In the genomic region with DNA sequence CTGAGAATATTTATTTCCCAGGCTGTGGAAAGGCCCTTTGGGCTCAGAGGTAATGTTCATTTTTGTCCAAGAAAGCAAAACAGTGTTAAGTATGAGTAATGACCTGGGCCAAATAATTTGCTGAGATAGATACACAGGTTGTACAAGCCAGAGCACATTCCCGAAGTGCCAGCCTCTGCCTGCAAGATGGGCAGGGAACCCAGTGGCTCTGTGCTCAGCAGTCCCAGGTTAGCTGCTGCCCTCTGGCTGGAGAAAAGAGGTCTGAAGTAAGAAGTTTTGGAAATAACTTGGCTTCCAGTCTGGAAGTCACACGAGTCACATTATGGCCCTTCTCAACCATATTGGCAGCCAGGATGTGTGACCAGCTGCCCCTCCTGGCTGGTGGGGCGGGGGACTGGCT, we compare ENCODE assay signal across 9 cellular contexts. TPM values are rescaled to one million over a fixed set of nuclear protein-coding genes. Genes with fewer than 3 reads are reported as not detected.
DNase-seq lines count a peak whose midpoint lies in the region; ATAC-seq and TF ChIP-seq lines count a peak whose summit lies in the region.
"Had no signal": no experiment of that assay in that cellular context is flagged by ENCODE, and none has a peak within 500 bp of the region (broad histone marks: within the 10 kb centered on the region; RNA-seq: fewer than 3 reads in every experiment).

No MANE protein-coding gene starts in this region.

- H3K4me1 ChIP-seq in foreskin keratinocyte (peaks cover 9% of the 10 kb centered on the region), osteoblast (ENCODE audit: insufficient read depth, low read length) (peaks cover 23% of the 10 kb centered on the region)

- peak; percentile 89 for TF ChIP-seq CTCF in foreskin keratinocyte (conservative IDR thresholded peaks at IDR 0.05)
- peak; percentile 38 for TF ChIP-seq CTCF in osteoblast (IDR thresholded peaks at IDR 0.05; ENCODE audit: extremely low read depth, low read depth, low read length)

- H3K27me3 ChIP-seq in foreskin keratinocyte (no peaks in the 10 kb centered on the region), osteoblast (ENCODE audit: insufficient read depth, low read length) (peaks cover 9% of the 10 kb centered on the region)

- H3K4me2 ChIP-seq in osteoblast (ENCODE audit: insufficient read depth, low read length): no peak overlapping the region

- H3K4me3 ChIP-seq in osteoblast (ENCODE audit: insufficient read depth, low read length): no peak overlapping the region

- no peaks in the 10 kb centered on the region for H3K79me2 ChIP-seq in osteoblast (ENCODE audit: insufficient read depth, low read length)

- ATAC-seq in SK-N-SH treated with all-trans-retinoic acid at 6 μM for 48 hours: peak; percentile 70
- ATAC-seq in foreskin keratinocyte: peak; percentile 73
- no peak for ATAC-seq in GM18519 (IDR thresholded peaks at IDR 0.05; ENCODE audit: low FRiP score, unreplicated experiment)

- H3K9me3 ChIP-seq in osteoblast (ENCODE audit: low read depth, low read length): no peaks in the 10 kb centered on the region

- no peaks in the 10 kb centered on the region for H3K36me3 ChIP-seq in osteoblast (ENCODE audit: insufficient read depth, low read length)

- H2AFZ ChIP-seq in osteoblast (ENCODE audit: low read length): peak overlapping the region; percentile 27

- no peak for TF ChIP-seq POLR2A in erythroblast (IDR thresholded peaks at IDR 0.05; ENCODE audit: low read length)

- peak; percentile 40 for DNase-seq in Daoy (ENCODE audit: low read depth)
- DNase-seq in foreskin keratinocyte: peak; percentile 68 to 84
- DNase-seq in osteoblast (ENCODE audit: insufficient read length, low spot score, missing footprints): no peak
- DNase-seq in MV-4-11 (lab: John Stamatoyannopoulos, UW): no peak
- DNase-seq in dedifferentiated amniotic fluid mesenchymal stem cell (ENCODE audit: extremely low spot score): no peak
- DNase-seq in erythroblast (lab: John Stamatoyannopoulos, UW): no peak
- DNase-seq: activated T-cell treated with anti-CD3 and anti-CD28 coated beads, Interleukin-2, amount 50 U/mL, for 48 hours had no signal

- H3K27ac ChIP-seq in foreskin keratinocyte (peak overlapping the region; percentile 42), osteoblast (ENCODE audit: low read depth, low read length) (no peak overlapping the region)

- no peaks in the 10 kb centered on the region for H4K20me1 ChIP-seq in osteoblast (ENCODE audit: insufficient read depth, low read length)

TF ChIP-seq in SK-N-SH treated with all-trans-retinoic acid at 6 μM for 48 hours, 23 proteins besides CTCF, POLR2A, EP300 and RAD21:
- no peak for TF ChIP-seq PPARA (CRISPR knock-in tag; IDR thresholded peaks at IDR 0.05; ENCODE audit: borderline replicate concordance)
- no peak for TF ChIP-seq RARB (CRISPR knock-in tag; IDR thresholded peaks at IDR 0.05)
- TF ChIP-seq ZC3H10 (CRISPR knock-in tag; IDR thresholded peaks at IDR 0.05): no peak
- TF ChIP-seq ESRRG (CRISPR knock-in tag; IDR thresholded peaks at IDR 0.05): no peak
- no peak for TF ChIP-seq TOX (CRISPR knock-in tag; IDR thresholded peaks at IDR 0.05; ENCODE audit: borderline replicate concordance)
- TF ChIP-seq PATZ1 (CRISPR knock-in tag; IDR thresholded peaks at IDR 0.05; ENCODE audit: borderline replicate concordance): no peak

RNA-seq across cellular contexts. Expression of gene MYZAP, which starts 20.2 kb away (rescaled TPM):
- total RNA-seq in Daoy (2014; rRNA removed; shearing (Covaris generic)): 1.2 and 1.4 TPM in 2 replicates
- total RNA-seq in foreskin keratinocyte (2.9 and 3.5 TPM in 2 replicates), osteoblast (under 0.01 TPM in 1 of 2 replicates, not detected in the other)
- polyA plus RNA-seq in foreskin keratinocyte: 1.7 and 2.0 TPM in 2 replicates

Comparison
In these comparisons a context has a peak if more than half of its experiments do, and no peak if none do; other contexts are left out.
1. DNase-seq: peak in Daoy (single experiment) and foreskin keratinocyte (2 of 2); none in osteoblast (single experiment), MV-4-11 (single experiment), dedifferentiated amniotic fluid mesenchymal stem cell (single experiment) and erythroblast (0 of 2).